8 cellular contexts compared by ENCODE assay signal in the genomic region with DNA sequence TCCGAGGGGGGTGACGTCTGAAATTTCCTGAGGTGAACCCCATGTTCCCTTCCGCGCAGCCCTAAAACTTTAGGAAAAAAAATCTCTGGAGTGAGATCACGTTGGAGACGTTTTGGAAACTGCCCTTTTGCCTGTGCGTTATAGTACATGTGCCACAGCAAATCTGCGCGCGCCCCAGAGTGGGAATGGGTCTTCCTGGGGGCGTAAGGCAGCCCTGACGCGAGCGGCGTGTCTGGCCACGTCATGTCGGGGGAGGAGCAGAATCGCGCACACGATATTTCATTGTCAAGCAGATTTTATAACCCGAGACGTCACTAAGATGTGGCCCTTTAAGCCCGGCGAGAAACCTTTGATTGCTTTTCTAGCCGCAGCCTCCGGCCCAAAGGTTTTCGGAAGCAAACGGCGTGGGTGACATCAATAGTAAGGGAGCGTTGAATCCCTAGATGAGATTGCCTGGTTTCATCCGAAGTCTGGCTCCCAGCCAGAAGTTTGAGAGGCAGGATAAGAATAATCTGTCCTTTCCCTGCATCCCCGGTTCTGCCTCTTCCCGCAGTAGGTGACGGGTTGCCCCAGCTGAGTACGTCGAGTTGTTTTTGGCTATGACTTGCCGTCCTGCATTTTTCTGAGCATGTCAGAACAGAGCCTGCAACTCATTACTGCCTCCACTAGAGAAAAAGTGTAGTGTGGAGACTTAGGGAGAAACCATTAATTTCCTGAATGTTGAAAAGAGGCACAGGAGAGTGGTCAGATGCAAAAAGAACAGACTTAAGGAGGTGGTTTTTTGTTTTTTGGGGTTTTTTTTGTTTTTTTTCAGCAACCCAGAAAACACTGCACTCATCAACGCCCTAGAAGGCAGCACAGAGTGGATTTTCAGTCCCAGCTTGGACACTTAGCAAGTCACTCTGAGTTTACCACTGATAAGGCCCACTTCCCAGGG. TPM values are rescaled to one million over a fixed set of nuclear protein-coding genes. Genes with fewer than 3 reads are reported as not detected.
DNase-seq lines count a peak whose midpoint lies in the region; ATAC-seq lines count a peak whose summit lies in the region.

No MANE protein-coding gene starts in this region.

- peak overlapping the region; percentile 96 for H3K4me3 Mint-ChIP-seq in activated T-cell treated with anti-CD3 and anti-CD28 coated beads, Interleukin-2, amount 50 U/mL, for 4 hours
- peak overlapping the region; percentile 86 to 99 (median 95) for H3K4me3 Mint-ChIP-seq in naive thymus-derived CD4-positive, alpha-beta T cell
- peak overlapping the region; percentile 81 to 96 for H3K4me3 Mint-ChIP-seq in stimulated activated naive B cell treated with anti-CD40 and anti-IgM and Interleukin-4, amounts not matched to agents 10 μg/mL and 1 μg/mL and 100 μg/mL, for 72 hours

- CTCF ChIA-PET in naive thymus-derived CD4-positive, alpha-beta T cell (lab: Charles Lee): interaction anchor here (0.8 to 2.0 kb wide), 12 partner anchors 12 to 377 kb away, joined by 3 to 10 read pairs (median 4); partner anchors contain the start of genes FLAD1, PBXIP1 and PYGO2

- peak; percentile 42 for ATAC-seq in GM21619 (IDR thresholded peaks at IDR 0.05; ENCODE audit: unreplicated experiment)
- peak; percentile 70 to 78 for ATAC-seq in activated T-cell treated with anti-CD3 and anti-CD28 coated beads, Interleukin-2, amount 50 U/mL, for 4 hours
- peak; percentile 85 for ATAC-seq in naive thymus-derived CD4-positive, alpha-beta T cell
- peak; percentile 79 to 84 for ATAC-seq in stimulated activated naive B cell treated with anti-CD40 and anti-IgM and Interleukin-4, amounts not matched to agents 10 μg/mL and 1 μg/mL and 100 μg/mL, for 72 hours (replicated peaks)

- peaks cover 32 to 44% of the 10 kb centered on the region in 2 donors for H3K4me1 ChIP-seq in naive thymus-derived CD4-positive, alpha-beta T cell (ENCODE audit: control insufficient read depth in 2 of 2, insufficient read depth in 2 of 2, low read length in 2 of 2)

- H3K27me3 ChIP-seq in naive thymus-derived CD4-positive, alpha-beta T cell (ENCODE audit: control insufficient read depth in 2 of 2, insufficient read depth in 2 of 2, low read length in 2 of 2): no peaks in the 10 kb centered on the region

- DNase-seq in DMS79 (lab: John Stamatoyannopoulos, UW): peak; percentile 86
- peak; percentile 93 for DNase-seq in Jurkat, Clone E6-1 (ENCODE audit: low read depth, low spot score)
- peak; percentile 32 for DNase-seq in OCI-M2 (lab: John Stamatoyannopoulos, UW; ENCODE audit: unreplicated experiment)
- peak; percentile 85 for DNase-seq in activated T-cell treated with anti-CD3 and anti-CD28 coated beads, Interleukin-2, amount 50 U/mL, for 4 hours
- DNase-seq in fibroblast of gingiva (ENCODE audit: low read depth): peak; percentile 96
- DNase-seq in naive thymus-derived CD4-positive, alpha-beta T cell: peak in 8 of 9 donors; percentile 84 to 98 (median 96)
- peak; percentile 85 for DNase-seq in stimulated activated naive B cell treated with anti-CD40 and anti-IgM and Interleukin-4, amounts not matched to agents 10 μg/mL and 1 μg/mL and 100 μg/mL, for 72 hours

- POLR2A ChIA-PET in naive thymus-derived CD4-positive, alpha-beta T cell (lab: Charles Lee): interaction anchor here (0.5 to 4.1 kb wide), 19 partner anchors 8 to 332 kb away, joined by 3 to 93 read pairs (median 4); partner anchors contain the start of genes FLAD1, PBXIP1 and PYGO2

- intact Hi-C loops in naive thymus-derived CD4-positive, alpha-beta T cell (cut with micrococcal nuclease): loop anchor here (1.0 to 10.0 kb wide), 22 partner anchors 18 to 717 kb away; partner anchors contain the start of genes ADAR (in 2 of the 2), EFNA4 (in 2 of the 2), UBAP2L (in 2 of the 2) and ZBTB7B (in 2 of the 2)

- H3K4me3 ChIP-seq in Jurkat, Clone E6-1 (ENCODE audit: low read length): peak overlapping the region; percentile 88
- peak overlapping the region; percentile 68 for H3K4me3 ChIP-seq in naive thymus-derived CD4-positive, alpha-beta T cell (ENCODE audit: low read length)

- no peaks in the 10 kb centered on the region for H3K27me3 Mint-ChIP-seq in activated T-cell treated with anti-CD3 and anti-CD28 coated beads, Interleukin-2, amount 50 U/mL, for 4 hours (ENCODE audit: low read depth)
- H3K27me3 Mint-ChIP-seq in naive thymus-derived CD4-positive, alpha-beta T cell: no peaks in the 10 kb centered on the region
- no peaks in the 10 kb centered on the region for H3K27me3 Mint-ChIP-seq in stimulated activated naive B cell treated with anti-CD40 and anti-IgM and Interleukin-4, amounts not matched to agents 10 μg/mL and 1 μg/mL and 100 μg/mL, for 72 hours

- H3K9me3 ChIP-seq in naive thymus-derived CD4-positive, alpha-beta T cell (ENCODE audit: control insufficient read depth in 2 of 3, low read length in 3 of 3): no peaks in the 10 kb centered on the region

- peak overlapping the region; percentile 97 for H3K27ac ChIP-seq in naive thymus-derived CD4-positive, alpha-beta T cell (ENCODE audit: low read depth, low read length)

- no peaks in the 10 kb centered on the region for H3K36me3 ChIP-seq in naive thymus-derived CD4-positive, alpha-beta T cell (ENCODE audit: control insufficient read depth in 2 of 3, insufficient read depth in 3 of 3, low read length in 3 of 3)

- peak overlapping the region; percentile 96 to 100 (median 99) for H3K27ac Mint-ChIP-seq in naive thymus-derived CD4-positive, alpha-beta T cell
- H3K27ac Mint-ChIP-seq in stimulated activated naive B cell treated with anti-CD40 and anti-IgM and Interleukin-4, amounts not matched to agents 10 μg/mL and 1 μg/mL and 100 μg/mL, for 72 hours: peak overlapping the region; percentile 99

- H3K9me3 Mint-ChIP-seq in activated T-cell treated with anti-CD3 and anti-CD28 coated beads, Interleukin-2, amount 50 U/mL, for 4 hours: no peaks in the 10 kb centered on the region
- peaks cover 0 to 2% (median 0%) of the 10 kb centered on the region in 11 donors for H3K9me3 Mint-ChIP-seq in naive thymus-derived CD4-positive, alpha-beta T cell
- H3K9me3 Mint-ChIP-seq in stimulated activated naive B cell treated with anti-CD40 and anti-IgM and Interleukin-4, amounts not matched to agents 10 μg/mL and 1 μg/mL and 100 μg/mL, for 72 hours: no peaks in the 10 kb centered on the region

- peaks cover 56% of the 10 kb centered on the region for H3K4me1 Mint-ChIP-seq in activated T-cell treated with anti-CD3 and anti-CD28 coated beads, Interleukin-2, amount 50 U/mL, for 4 hours (ENCODE audit: low read depth)
- H3K4me1 Mint-ChIP-seq in naive thymus-derived CD4-positive, alpha-beta T cell: peaks cover 42 to 75% (median 57%) of the 10 kb centered on the region in 7 donors
- H3K4me1 Mint-ChIP-seq in stimulated activated naive B cell treated with anti-CD40 and anti-IgM and Interleukin-4, amounts not matched to agents 10 μg/mL and 1 μg/mL and 100 μg/mL, for 72 hours: peaks cover 39 to 55% of the 10 kb centered on the region in 2 donors

- no peaks in the 10 kb centered on the region for H3K36me3 Mint-ChIP-seq in activated T-cell treated with anti-CD3 and anti-CD28 coated beads, Interleukin-2, amount 50 U/mL, for 4 hours (ENCODE audit: insufficient read depth)
- peaks cover 0 to 8% (median 0%) of the 10 kb centered on the region in 5 donors for H3K36me3 Mint-ChIP-seq in naive thymus-derived CD4-positive, alpha-beta T cell
- peaks cover 4 to 7% of the 10 kb centered on the region in 2 donors for H3K36me3 Mint-ChIP-seq in stimulated activated naive B cell treated with anti-CD40 and anti-IgM and Interleukin-4, amounts not matched to agents 10 μg/mL and 1 μg/mL and 100 μg/mL, for 72 hours

RNA-seq across cellular contexts. Expression of gene PMVK, which starts 0.8 kb away (rescaled TPM):
- 73.2 TPM for polyA plus RNA-seq in Jurkat, Clone E6-1 (2012; ENCODE audit: insufficient read depth, insufficient read length)
- 10 to 100 TPM; 46.7 to 53.0 (median 48.3) TPM for total RNA-seq in activated T-cell treated with anti-CD3 and anti-CD28 coated beads, Interleukin-2, amount 50 U/mL, for 4 hours
- 10 to 100 TPM; 11.3 to 35.1 (median 12.6) TPM for total RNA-seq in naive thymus-derived CD4-positive, alpha-beta T cell
- polyA plus RNA-seq in naive thymus-derived CD4-positive, alpha-beta T cell: 10 to 100 TPM; 38.7 to 41.4 TPM

RNA-seq across cellular contexts. Expression of gene PBXIP1, which starts 18.6 kb away (rescaled TPM):
- polyA plus RNA-seq in Jurkat, Clone E6-1 (2012; ENCODE audit: insufficient read depth, insufficient read length): 24.7 TPM
- 10 to 100 TPM in 1 of 3 donors, 1 to 10 TPM in 2; 7.7 to 12.7 (median 9.5) TPM for total RNA-seq in activated T-cell treated with anti-CD3 and anti-CD28 coated beads, Interleukin-2, amount 50 U/mL, for 4 hours
- total RNA-seq in naive thymus-derived CD4-positive, alpha-beta T cell: 100 to 1,000 TPM; 107 to 390 (median 383) TPM
- polyA plus RNA-seq in naive thymus-derived CD4-positive, alpha-beta T cell: 100 to 1,000 TPM; 234 to 318 TPM

RNA-seq across cellular contexts. Expression of gene PYGO2, which starts 24.3 kb away (rescaled TPM):
- polyA plus RNA-seq in Jurkat, Clone E6-1 (2012; ENCODE audit: insufficient read depth, insufficient read length): 38.0 TPM
- 10 to 100 TPM; 27.6 to 28.3 (median 28.1) TPM for total RNA-seq in activated T-cell treated with anti-CD3 and anti-CD28 coated beads, Interleukin-2, amount 50 U/mL, for 4 hours
- 10 to 100 TPM; 33.0 to 69.5 (median 46.2) TPM for total RNA-seq in naive thymus-derived CD4-positive, alpha-beta T cell
- polyA plus RNA-seq in naive thymus-derived CD4-positive, alpha-beta T cell: 10 to 100 TPM; 33.0 to 64.0 TPM

RNA-seq across cellular contexts. Expression of gene SHC1, which starts 33.2 kb away (rescaled TPM):
- 40.0 TPM for polyA plus RNA-seq in Jurkat, Clone E6-1 (2012; ENCODE audit: insufficient read depth, insufficient read length)
- total RNA-seq in activated T-cell treated with anti-CD3 and anti-CD28 coated beads, Interleukin-2, amount 50 U/mL, for 4 hours: 10 to 100 TPM; 38.7 to 43.7 (median 39.2) TPM
- total RNA-seq in naive thymus-derived CD4-positive, alpha-beta T cell: 10 to 100 TPM; 71.0 to 76.9 (median 73.7) TPM
- 10 to 100 TPM; 29.6 to 38.3 TPM for polyA plus RNA-seq in naive thymus-derived CD4-positive, alpha-beta T cell

RNA-seq across cellular contexts. Expression of gene CKS1B, which starts 37.2 kb away (rescaled TPM):
- 355 TPM for polyA plus RNA-seq in Jurkat, Clone E6-1 (2012; ENCODE audit: insufficient read depth, insufficient read length)
- total RNA-seq in activated T-cell treated with anti-CD3 and anti-CD28 coated beads, Interleukin-2, amount 50 U/mL, for 4 hours: 10 to 100 TPM; 61.5 to 78.5 (median 76.7) TPM
- total RNA-seq in naive thymus-derived CD4-positive, alpha-beta T cell: 100 to 1,000 TPM in 1 of 5 experiments, 10 to 100 TPM in 3, 1 to 10 TPM in 1; 8.4 to 105 (median 10.2) TPM
- 10 to 100 TPM; 37.1 to 55.2 TPM for polyA plus RNA-seq in naive thymus-derived CD4-positive, alpha-beta T cell

Comparison
In these comparisons a context has a peak if more than half of its experiments do, and no peak if none do; other contexts are left out.
1. Peak in every context shown above with its lines: DNase-seq, ATAC-seq, H3K4me3 ChIP-seq and H3K27ac ChIP-seq.
2. DNase-seq: peak in every context shown above with its lines; median percentile 96 in fibroblast of gingiva; 96 in naive thymus-derived CD4-positive, alpha-beta T cell; 93 in Jurkat, Clone E6-1; 86 in DMS79; 85 in activated T-cell treated with anti-CD3 and anti-CD28 coated beads, Interleukin-2, amount 50 U/mL, for 4 hours; 85 in stimulated activated naive B cell treated with anti-CD40 and anti-IgM and Interleukin-4, amounts not matched to agents 10 μg/mL and 1 μg/mL and 100 μg/mL, for 72 hours; 32 in OCI-M2.
3. RNA of gene PBXIP1, which starts 18.6 kb away (total RNA-seq): 107 to 390 TPM in naive thymus-derived CD4-positive, alpha-beta T cell; 7.7 to 12.7 TPM in activated T-cell treated with anti-CD3 and anti-CD28 coated beads, Interleukin-2, amount 50 U/mL, for 4 hours; every median in the first group is over 4 times any median in the second.